Comparison of ENCODE assay signal across 12 cellular contexts in the genomic region with DNA sequence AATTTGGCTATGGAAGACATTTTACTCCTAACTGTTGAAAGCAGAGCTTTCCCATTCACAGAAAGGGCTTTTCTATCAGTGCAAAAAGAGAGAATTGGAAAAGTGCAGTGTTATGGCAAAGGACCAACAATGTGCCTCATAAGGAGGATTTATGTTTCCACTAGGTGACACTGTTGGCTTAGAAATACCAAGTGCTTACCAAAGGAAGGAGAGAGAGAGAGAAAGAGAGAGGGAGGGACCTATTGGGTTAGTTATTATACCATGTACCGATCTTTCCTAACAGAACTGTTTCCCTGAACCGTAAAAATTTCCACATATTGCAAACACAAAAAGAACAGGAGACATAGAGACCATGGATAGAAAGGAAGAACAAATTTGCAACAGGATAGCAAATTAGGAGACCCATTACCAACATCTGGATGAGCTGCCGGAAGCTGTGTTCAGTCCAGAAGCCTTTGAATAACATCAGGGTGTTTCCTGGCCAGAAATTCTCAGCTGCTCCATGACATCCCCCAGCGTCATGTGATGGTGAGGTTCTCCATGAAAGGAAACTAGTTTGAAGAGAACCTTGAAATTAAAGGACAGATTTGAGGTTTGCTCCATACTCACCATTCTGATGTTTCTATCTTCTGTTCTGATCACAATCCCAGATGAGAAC. TPM values are rescaled to one million over a fixed set of nuclear protein-coding genes. Genes with fewer than 3 reads are reported as not detected.
DNase-seq lines count a peak whose midpoint lies in the region; ATAC-seq, FAIRE-seq and TF ChIP-seq lines count a peak whose summit lies in the region.
"Not testable (repeated sequence)": the region's sequence is repeated elsewhere in the genome, so short reads cannot be mapped to it uniquely, and the experiment has no call there.
"Had no signal": no experiment of that assay in that cellular context is flagged by ENCODE, and none has a peak within 500 bp of the region (broad histone marks: within the 10 kb centered on the region; RNA-seq: fewer than 3 reads in every experiment).

No MANE protein-coding gene starts in this region.

- TF ChIP-seq POLR2A in HepG2 (IDR thresholded peaks at IDR 0.05; ENCODE audit: insufficient read depth in 1 of 2, low read depth in 2 of 2, low read length in 2 of 2); suprapubic skin (IDR thresholded peaks at IDR 0.05): not testable (repeated sequence)

- ATAC-seq in RWPE2 (ENCODE audit: low read depth), result not testable (repeated sequence)
- ATAC-seq in HepG2, result peak; percentile 60

- H3K4me2 ChIP-seq in mammary epithelial cell (ENCODE audit: insufficient read depth, low read depth, low read length); HepG2 (ENCODE audit: low read depth, low read length): not testable (repeated sequence)

- DNase-seq in D721Med (ENCODE audit: insufficient read length, low spot score); RWPE2 (ENCODE audit: low spot score); suprapubic skin (ENCODE audit: low spot score in 2 of 2): not testable (repeated sequence)
- DNase-seq in HFFc6 (peak; percentile 90), NCI-H1105 (lab: John Stamatoyannopoulos, UW) (peak; percentile 18), mammary epithelial cell (peak; percentile 67), fibroblast of the conjunctiva (ENCODE audit: low read depth) (peak; percentile 76), HepG2 (ENCODE audit: low spot score) (peak; percentile 60)

- TF ChIP-seq RAD21 in HepG2 (CRISPR knock-in tag; IDR thresholded peaks at IDR 0.05), result peak; percentile 35; the same call in 1 of the 2 replicates

- H2AFZ ChIP-seq in mammary epithelial cell (ENCODE audit: low read depth, low read length); HepG2 (ENCODE audit: low read length): not testable (repeated sequence)

- not testable (repeated sequence) for H3K27me3 ChIP-seq in RWPE2 (ENCODE audit: insufficient read depth, poor library complexity, severe bottlenecking); mammary epithelial cell (ENCODE audit: insufficient read depth, low read length); HepG2 (ENCODE audit: control insufficient read depth in 1 of 2, insufficient read depth in 2 of 2, low read length in 2 of 2); suprapubic skin

- H4K20me1 ChIP-seq in mammary epithelial cell (ENCODE audit: insufficient read depth, low read length); HepG2 (ENCODE audit: insufficient read depth, low read length): not testable (repeated sequence)

- not testable (repeated sequence) for H3K79me2 ChIP-seq in mammary epithelial cell (ENCODE audit: insufficient read depth, low read length); HepG2 (ENCODE audit: insufficient read depth, low read length)

- TF ChIP-seq EP300 in HepG2 (IDR thresholded peaks at IDR 0.05; ENCODE audit: low read depth in 2 of 2, low read length in 2 of 2); HepG2 (CRISPR knock-in tag; IDR thresholded peaks at IDR 0.05; ENCODE audit: borderline replicate concordance); suprapubic skin (IDR thresholded peaks at IDR 0.05): not testable (repeated sequence)

- not testable (repeated sequence) for H3K4me3 ChIP-seq in RWPE2 (ENCODE audit: severe bottlenecking); mammary epithelial cell (replicated peaks in 1 of 3; ENCODE audit: insufficient read depth in 1 of 3, low read depth in 2 of 3, low read length in 3 of 3); HepG2 (replicated peaks in 1 of 3; ENCODE audit: insufficient read depth in 1 of 3, low read depth in 2 of 3, low read length in 3 of 3); suprapubic skin

- not testable (repeated sequence) for FAIRE-seq in D721Med (lab: Jason Lieb, UNC)
- peak; percentile 26 for FAIRE-seq in HepG2 (lab: Jason Lieb, UNC)

- not testable (repeated sequence) for H3K4me1 ChIP-seq in RWPE2 (ENCODE audit: insufficient read depth, poor library complexity, severe bottlenecking); mammary epithelial cell (ENCODE audit: insufficient read depth, low read length); HepG2 (ENCODE audit: insufficient read depth, low read length); suprapubic skin

- peaks cover 59% of the 10 kb centered on the region for H3K4me1 Mint-ChIP-seq in HFFc6 (ENCODE audit: low read depth)

- H3K27ac ChIP-seq in RWPE2 (ENCODE audit: poor library complexity, severe bottlenecking); mammary epithelial cell (ENCODE audit: insufficient read depth, low read depth, low read length); HepG2 (ENCODE audit: extremely low read length, insufficient read depth, low read length); suprapubic skin: not testable (repeated sequence)

- CTCF ChIA-PET in mammary epithelial cell (lab: Charles Lee; ENCODE audit: low non-redundant PET), result interaction anchor here (0.6 kb wide), 1 partner anchor 171 kb away, joined by 4 read pairs; no protein-coding TSS in a partner anchor
- CTCF ChIA-PET in HepG2 (lab: Yijun Ruan, JAX; ENCODE audit: low intra/inter-chr PET ratio, low total read pairs), result interaction anchor here (1.3 to 1.4 kb wide), 2 partner anchors 63 to 91 kb away, joined by 3 to 6 read pairs; no protein-coding TSS in a partner anchor

- peak overlapping the region; percentile 56 for H3K27ac Mint-ChIP-seq in HFFc6

- H3K9me3 Mint-ChIP-seq in HFFc6, result not testable (repeated sequence)

- WGBS in mammary epithelial cell (ENCODE audit: low coverage, missing lambda C conversion rate), result 44% methylated on average over 4 of the region's 4 CpGs
- 6% methylated on average over 4 of the region's 4 CpGs for WGBS in HepG2 (ENCODE audit: low lambda C conversion rate)
- 60% methylated on average over 4 of the region's 4 CpGs for WGBS in suprapubic skin

- H3K27me3 Mint-ChIP-seq in HFFc6 (ENCODE audit: insufficient read depth), result not testable (repeated sequence)

- not testable (repeated sequence) for H3K36me3 Mint-ChIP-seq in HFFc6 (ENCODE audit: low read depth)

- peak overlapping the region; percentile 51 for H3K4me3 Mint-ChIP-seq in HFFc6

- POLR2A ChIA-PET in HepG2 (lab: Yijun Ruan, JAX), result not testable (repeated sequence)

- dilution Hi-C loops in mammary epithelial cell (cut with HindIII; ENCODE audit: low sequenced_read_pairs), result not testable (repeated sequence)

- H3K9ac ChIP-seq in mammary epithelial cell (ENCODE audit: insufficient read depth, low read length); HepG2 (ENCODE audit: insufficient read depth, low read depth, low read length): not testable (repeated sequence)

- H3K36me3 ChIP-seq in RWPE2 (ENCODE audit: low read depth); mammary epithelial cell (ENCODE audit: insufficient read depth, low read length); HepG2 (replicated peaks in 1 of 2; ENCODE audit: control insufficient read depth in 1 of 2, insufficient read depth in 2 of 2, low read length in 2 of 2); suprapubic skin: not testable (repeated sequence)

- H3K9me3 ChIP-seq in RWPE2 (ENCODE audit: severe bottlenecking); mammary epithelial cell (replicated peaks; ENCODE audit: insufficient read depth, low read length); HepG2 (ENCODE audit: low read length); suprapubic skin: not testable (repeated sequence)

- not testable (repeated sequence) for BruUV-seq in mammary epithelial cell (replicated peaks; lab: Mats Ljungman, UMichigan); HepG2 (replicated peaks; lab: Mats Ljungman, UMichigan)

- intact Hi-C loops in mammary epithelial cell (cut with micrococcal nuclease), result loop anchor here (1.0 to 10.0 kb wide), 9 partner anchors 38 to 411 kb away; a partner anchor contains a TSS
- intact Hi-C loops in HepG2 (cut with micrococcal nuclease; ENCODE audit: unreplicated experiment), result loop anchor here (10.0 kb wide), 1 partner anchor 91 kb away; no protein-coding TSS in a partner anchor

- in situ Hi-C loops in mammary epithelial cell (cut with MboI; ENCODE audit: low sequenced_read_pairs in 2 of 2), result loop anchor here in 1 of 2 donors (10.0 kb wide), 1 partner anchor 61 kb away; no protein-coding TSS in a partner anchor
- in situ Hi-C loops in HepG2 (cut with HindIII; ENCODE audit: extremely low pct_ligation_motif_present, low pct_unique_long_range_greater_than_20kb), result not testable (repeated sequence)

- TF ChIP-seq CTCF in D721Med (IDR thresholded peaks at IDR 0.05; ENCODE audit: insufficient read depth, missing control alignments) (peak; percentile 23), HFFc6 (IDR thresholded peaks at IDR 0.05) (peak; percentile 88), RWPE2 (IDR thresholded peaks at IDR 0.05; ENCODE audit: poor library complexity, severe bottlenecking) (peak; percentile 41), mammary epithelial cell (conservative IDR thresholded peaks at IDR 0.05 in 1 of 2, IDR thresholded peaks at IDR 0.05 in 1 of 2; ENCODE audit: extremely low read depth in 1 of 2, insufficient read depth in 1 of 2, low read depth in 1 of 2, low read length in 2 of 2) (peak; percentile 60 to 74), HepG2 (CRISPR knock-in tag; IDR thresholded peaks at IDR 0.05) (peak; percentile 78), suprapubic skin (IDR thresholded peaks at IDR 0.05) (peak; percentile 19 to 47)

RNA-seq across cellular contexts. Expression of a gene that starts 28.1 kb away (rescaled TPM):
- under 1 TPM in 2 of 6 experiments, not detected in 4; 0.17 to 0.32 TPM for total RNA-seq in HFFc6 (2021; fragmentation: NEBNext Ultra II Directional; extraction: Animal tissue kit (Norgen Biotek cat#: 25700))
- total RNA-seq in mammary epithelial cell (under 1 TPM in 1 of 2 donors, not detected in 1; under 0.01 TPM), HepG2 (2016; rRNA removed; fragmentation: Illumina TruSeq; extraction: Trizol) (not detected in 2 replicates), suprapubic skin (not detected)
- polyA plus RNA-seq in mammary epithelial cell (not detected), HepG2 (2011; rRNA removed) (not detected in 2 replicates)
- not detected for polyA minus RNA-seq in mammary epithelial cell
- total RNA-seq in HepG2 (2016; cell fraction: cytosol; rRNA removed; fragmentation: Illumina TruSeq; extraction: Trizol; ENCODE audit: low read depth), result not detected in 2 replicates
- total RNA-seq in HepG2 (2016; cell fraction: insoluble cytoplasmic fraction; rRNA removed; fragmentation: Illumina TruSeq; extraction: Trizol), result not detected in 2 replicates
- not detected in 2 replicates for total RNA-seq in HepG2 (2016; cell fraction: membrane; rRNA removed; fragmentation: Illumina TruSeq; extraction: Trizol)
- not detected in 2 replicates for total RNA-seq in HepG2 (2016; cell fraction: nucleus; rRNA removed; fragmentation: Illumina TruSeq; extraction: Trizol)
- not detected in 2 replicates for polyA plus RNA-seq in HepG2 (2011; cell fraction: cytosol; rRNA removed)
- not detected in 2 replicates for polyA plus RNA-seq in HepG2 (2011; cell fraction: nucleus; rRNA removed)
- not detected in 2 replicates for polyA plus RNA-seq in HepG2 (2012)
- polyA plus RNA-seq in HepG2 (2016; cell fraction: cytosol; fragmentation: Illumina TruSeq; extraction: Trizol; ENCODE audit: low read depth), result not detected in 2 replicates
- polyA plus RNA-seq in HepG2 (2016; cell fraction: insoluble cytoplasmic fraction; fragmentation: Illumina TruSeq; extraction: Trizol; ENCODE audit: low read depth), result not detected in 2 replicates
- polyA plus RNA-seq in HepG2 (2016; cell fraction: membrane; fragmentation: Illumina TruSeq; extraction: Trizol; ENCODE audit: low read depth), result not detected in 2 replicates
- polyA plus RNA-seq in HepG2 (2016; cell fraction: nucleus; fragmentation: Illumina TruSeq; extraction: Trizol; ENCODE audit: insufficient read depth, low read depth), result not detected in 2 replicates
- polyA minus RNA-seq in HepG2 (2011; rRNA and poly(A)+ RNA removed; ENCODE audit: low replicate concordance), result not detected in 2 replicates
- not detected in 2 replicates for polyA minus RNA-seq in HepG2 (2011; cell fraction: cytosol; rRNA and poly(A)+ RNA removed)
- polyA minus RNA-seq in HepG2 (2011; cell fraction: nucleus; rRNA and poly(A)+ RNA removed), result not detected in 2 replicates
- total RNA-seq: activated T-helper 17 cell treated with anti-CD3 and anti-CD28 coated beads, Interleukin-2, amount 50 U/mL, for 72 hours; Caco-2; mononuclear cell; progenitor cell of endocrine pancreas had no signal

RNA-seq across cellular contexts. Expression of a gene that starts 53.3 kb away (rescaled TPM):
- total RNA-seq in HFFc6 (2021; fragmentation: NEBNext Ultra II Directional; extraction: Animal tissue kit (Norgen Biotek cat#: 25700)), result not detected
- total RNA-seq in mammary epithelial cell, result not detected
- not detected for polyA plus RNA-seq in mammary epithelial cell
- polyA minus RNA-seq in mammary epithelial cell, result not detected
- total RNA-seq in HepG2 (2016; rRNA removed; fragmentation: Illumina TruSeq; extraction: Trizol), result not detected in 2 replicates
- total RNA-seq in HepG2 (2016; cell fraction: cytosol; rRNA removed; fragmentation: Illumina TruSeq; extraction: Trizol; ENCODE audit: low read depth), result not detected in 2 replicates
- not detected in 2 replicates for total RNA-seq in HepG2 (2016; cell fraction: insoluble cytoplasmic fraction; rRNA removed; fragmentation: Illumina TruSeq; extraction: Trizol)
- not detected in 2 replicates for total RNA-seq in HepG2 (2016; cell fraction: membrane; rRNA removed; fragmentation: Illumina TruSeq; extraction: Trizol)
- total RNA-seq in HepG2 (2016; cell fraction: nucleus; rRNA removed; fragmentation: Illumina TruSeq; extraction: Trizol), result not detected in 2 replicates
- 0.07 TPM in 1 of 2 replicates, not detected in the other for polyA plus RNA-seq in HepG2 (2011; rRNA removed)
- polyA plus RNA-seq in HepG2 (2011; cell fraction: cytosol; rRNA removed), result not detected in 2 replicates
- polyA plus RNA-seq in HepG2 (2011; cell fraction: nucleus; rRNA removed), result not detected in 2 replicates
- not detected in 2 replicates for polyA plus RNA-seq in HepG2 (2012)
- polyA plus RNA-seq in HepG2 (2016; cell fraction: cytosol; fragmentation: Illumina TruSeq; extraction: Trizol; ENCODE audit: low read depth), result not detected in 2 replicates
- not detected in 2 replicates for polyA plus RNA-seq in HepG2 (2016; cell fraction: insoluble cytoplasmic fraction; fragmentation: Illumina TruSeq; extraction: Trizol; ENCODE audit: low read depth)
- polyA plus RNA-seq in HepG2 (2016; cell fraction: membrane; fragmentation: Illumina TruSeq; extraction: Trizol; ENCODE audit: low read depth), result not detected in 2 replicates
- not detected in 2 replicates for polyA plus RNA-seq in HepG2 (2016; cell fraction: nucleus; fragmentation: Illumina TruSeq; extraction: Trizol; ENCODE audit: insufficient read depth, low read depth)
- not detected in 2 replicates for polyA minus RNA-seq in HepG2 (2011; rRNA and poly(A)+ RNA removed; ENCODE audit: low replicate concordance)
- polyA minus RNA-seq in HepG2 (2011; cell fraction: cytosol; rRNA and poly(A)+ RNA removed), result not detected in 2 replicates
- polyA minus RNA-seq in HepG2 (2011; cell fraction: nucleus; rRNA and poly(A)+ RNA removed), result not detected in 2 replicates
- total RNA-seq in suprapubic skin, result not detected
- total RNA-seq: Caco-2, progenitor cell of endocrine pancreas had no signal

Comparison
In these comparisons a context has a peak if more than half of its experiments do, and no peak if none do; other contexts are left out.
1. CTCF ChIP-seq: peak in every context shown above with its lines; median percentile 88 in HFFc6; 78 in HepG2; 67 in mammary epithelial cell; 41 in RWPE2; 33 in suprapubic skin; 23 in D721Med.